Comparison of ENCODE assay signal across 22 cellular contexts in the genomic region with DNA sequence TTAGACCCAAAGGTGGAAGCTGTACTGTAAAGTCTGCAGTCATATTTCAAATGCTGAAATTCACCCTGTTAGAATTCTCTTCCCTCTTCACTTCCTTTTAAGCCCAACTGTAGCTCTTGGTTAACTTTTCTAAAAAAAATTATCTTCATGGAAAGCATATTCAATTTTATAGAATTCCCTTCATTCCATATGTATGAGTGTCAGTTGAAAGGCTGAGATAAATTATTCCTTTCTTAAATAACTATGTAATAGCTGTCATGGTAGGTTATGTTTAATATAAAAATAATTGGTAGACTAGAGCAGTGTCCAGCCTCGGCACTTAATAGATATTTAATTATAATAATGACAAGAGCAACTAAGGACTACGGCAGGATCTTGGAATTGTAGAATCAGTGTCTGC. TPM values are rescaled to one million over a fixed set of nuclear protein-coding genes. Genes with fewer than 3 reads are reported as not detected.
"Had no signal": no experiment of that assay in that cellular context is flagged by ENCODE, and none has a peak within 500 bp of the region (broad histone marks: within the 10 kb centered on the region; RNA-seq: fewer than 3 reads in every experiment).

No MANE protein-coding gene starts in this region.

- H3K27me3 ChIP-seq: SJSA1 had no signal

- H3K9me3 ChIP-seq: SJSA1 had no signal

- H3K36me3 ChIP-seq: SJSA1 had no signal

- H3K4me3 ChIP-seq: SJSA1, SK-N-MC had no signal

- DNase-seq: KBM-7, NCI-H1092, NCI-H1436, NCI-H187, NCI-H2029, NCI-H2081 treated with DMSO at 0.1 percent for 48 hours, NCI-H2171, NCI-H226, NCI-H446, NCI-H510A, NCI-H524 treated with DMSO at 0.1 percent for 48 hours, NCI-H69, NCI-H774, Right ventricle myocardium superior, RPMI8226, SIG-M5 had no signal

- FAIRE-seq: RCC 7860 had no signal

- H3K4me1 ChIP-seq: SJSA1 had no signal

- H3K27ac ChIP-seq: SJSA1, SK-N-MC had no signal

RNA-seq across cellular contexts. Expression of a gene that starts 16.8 kb away (rescaled TPM):
- total RNA-seq: LHCN-M2, MCF 10A, Right ventricle myocardium superior, SJSA1 had no signal

RNA-seq across cellular contexts. Expression of a gene that starts 51.7 kb away (rescaled TPM):
- total RNA-seq: HT-29, LHCN-M2, MCF 10A, Right ventricle myocardium superior, SJSA1 had no signal
